Comparison of ENCODE assay signal across 1 cellular context in the genomic region with DNA sequence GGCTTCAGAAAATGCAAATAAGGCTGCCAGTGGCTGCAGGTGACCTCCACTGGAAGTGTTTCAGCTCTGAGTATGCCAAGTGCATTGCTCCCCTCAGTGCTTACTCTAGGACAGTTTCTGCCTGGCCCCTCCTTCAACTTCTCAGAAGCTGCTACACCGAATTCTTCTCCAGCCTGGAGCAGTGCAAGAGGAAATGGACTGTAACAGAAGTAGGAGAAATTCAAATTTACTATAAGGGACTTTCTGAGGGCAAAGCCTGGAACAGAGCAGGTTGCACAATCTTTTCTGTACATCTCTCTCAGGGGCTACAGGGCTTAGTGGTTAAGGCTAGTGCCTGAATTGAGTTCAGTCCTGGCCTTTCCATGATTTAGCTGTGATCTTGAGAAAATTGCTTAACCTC.
TF ChIP-seq lines count a peak whose summit lies in the region.

No MANE protein-coding gene starts in this region.

TF ChIP-seq in IMR-90, 13 proteins besides CTCF, POLR2A, EP300 and RAD21:
- TF ChIP-seq MAZ (IDR thresholded peaks at IDR 0.05; ENCODE audit: borderline replicate concordance, low read depth, low read length) (no peak), CEBPB (IDR thresholded peaks at IDR 0.05; ENCODE audit: low read depth, low read length) (0 out of 2 replicates have a peak, but pooled peaks have one; percentile 13)
TF ChIP-seq in IMR-90: peak in this region for 1.
